In genomic region chr10:112271982-112272381, GRCh38 we compare ENCODE assay signal across 20 cellular contexts. TPM values are rescaled to one million over a fixed set of nuclear protein-coding genes. Genes with fewer than 3 reads are reported as not detected.
DNase-seq lines count a peak whose midpoint lies in the region; ATAC-seq and TF ChIP-seq lines count a peak whose summit lies in the region.
"Had no signal": no experiment of that assay in that cellular context is flagged by ENCODE, and none has a peak within 500 bp of the region (broad histone marks: within the 10 kb centered on the region; RNA-seq: fewer than 3 reads in every experiment).

No MANE protein-coding gene starts in this region.

- no peak overlapping the region for H3K18ac ChIP-seq in neuronal stem cell (ENCODE audit: low read length)

- no peaks in the 10 kb centered on the region for H3K79me2 ChIP-seq in GM23338 (replicated peaks; ENCODE audit: insufficient read depth)

- H3F3A ChIP-seq in GM23338 (replicated peaks; ENCODE audit: low read depth), result no peaks in the 10 kb centered on the region

- no peak for ATAC-seq in GM23338
- ATAC-seq: esophagus mucosa had no signal

- no peaks in the 10 kb centered on the region for H4K20me1 ChIP-seq in GM23338 (replicated peaks; ENCODE audit: insufficient read depth)

- no peak overlapping the region for H3K27ac ChIP-seq in GM23338 (ENCODE audit: low read depth)
- no peak overlapping the region for H3K27ac ChIP-seq in neuronal stem cell (replicated peaks; ENCODE audit: low read length)
- H3K27ac ChIP-seq: testis had no signal

- no peak overlapping the region for H4K91ac ChIP-seq in neuronal stem cell (ENCODE audit: low read depth, low read length, poor library complexity)

- no peak overlapping the region for H3K4ac ChIP-seq in neuronal stem cell (ENCODE audit: low read length)

- H4K8ac ChIP-seq in neuronal stem cell (ENCODE audit: low read depth, low read length), result no peak overlapping the region

- no CpG with 5 or more reads among the region's 3 CpGs for WGBS in neuronal stem cell (ENCODE audit: extremely low coverage in 2 of 2, insufficient read length in 2 of 2, insufficient replicate concordance in 1 of 2), 2 donors

- H3K9me2 ChIP-seq in GM23338 (ENCODE audit: insufficient read depth), result peaks cover 7% of the 10 kb centered on the region; the same call in 1 of the 2 replicates

- no peak overlapping the region for H2AK5ac ChIP-seq in neuronal stem cell (ENCODE audit: low read depth, low read length)

- H3K4me3 ChIP-seq in GM23338 (no peak overlapping the region), adipocyte (ENCODE audit: low read length) (no peak overlapping the region), fibroblast of pulmonary artery (replicated peaks; ENCODE audit: low read depth, low read length) (no peak overlapping the region), neuronal stem cell (ENCODE audit: low read length in 2 of 2) (no peak overlapping the region)
- H3K4me3 ChIP-seq: testis had no signal

- DNase-seq in GM23338 (ENCODE audit: low spot score), result no peak
- peak; percentile 42 for DNase-seq in adipocyte (ENCODE audit: low read depth)
- DNase-seq in fibroblast of pulmonary artery (ENCODE audit: low read depth), result peak; percentile 10
- peak; percentile 56 for DNase-seq in stromal cell of bone marrow (ENCODE audit: low read depth)
- no peak for DNase-seq in DMS79 treated with DMSO at 0.1 percent for 48 hours (lab: John Stamatoyannopoulos, UW)
- DNase-seq in neuronal stem cell (ENCODE audit: low spot score), result no peak
- no peak for DNase-seq in NCI-H748 (lab: John Stamatoyannopoulos, UW; ENCODE audit: unreplicated experiment)
- DNase-seq: activated effector memory CD4-positive, alpha-beta T cell treated with Interleukin-2 at 50 U/mL for 16 hours; anterior cingulate cortex; CD4-positive, alpha-beta T cell; DMS79; H7; NCI-H2081 treated with DMSO at 0.1 percent for 48 hours; NCI-H774; stimulated activated CD4-positive, alpha-beta T cell treated with anti-CD3 and anti-CD28 coated beads, Interleukin-1b, Interleukin-23, amount 100 ng/mL, for 48 hours; testis had no signal

- H3K4me3 Mint-ChIP-seq in GM23338, result no peak overlapping the region
- H3K4me3 Mint-ChIP-seq: CD4-positive, alpha-beta T cell; dendritic cell treated with granulocyte-macrophage colony-stimulating factor and Interleukin-4, amounts not matched to agents 40 ng/mL and 50 ng/mL, for 4 days had no signal

- H3K23ac ChIP-seq in neuronal stem cell (ENCODE audit: low read depth, low read length, poor library complexity), result no peak overlapping the region

- H3K14ac ChIP-seq in neuronal stem cell (ENCODE audit: low read length), result no peak overlapping the region

- H3K9me3 Mint-ChIP-seq in GM23338, result no peaks in the 10 kb centered on the region; the same call in 2 of the 3 replicates
- H3K9me3 Mint-ChIP-seq: CD4-positive, alpha-beta T cell; dendritic cell treated with granulocyte-macrophage colony-stimulating factor and Interleukin-4, amounts not matched to agents 40 ng/mL and 50 ng/mL, for 4 days had no signal

- no peak overlapping the region for H2BK12ac ChIP-seq in neuronal stem cell (ENCODE audit: low read length)

- H3K9me3 ChIP-seq in adipocyte (ENCODE audit: control insufficient read depth, low read length) (peaks cover 7% of the 10 kb centered on the region), neuronal stem cell (replicated peaks in 1 of 2; ENCODE audit: control insufficient read depth in 2 of 2, insufficient read depth in 1 of 2, low read depth in 1 of 2, low read length in 2 of 2) (peaks cover 0 to under 1% of the 10 kb centered on the region in 2 donors)
- H3K9me3 ChIP-seq: testis had no signal

- H2BK5ac ChIP-seq in neuronal stem cell (ENCODE audit: low read length), result no peak overlapping the region

- no peaks in the 10 kb centered on the region for H3K4me1 ChIP-seq in GM23338 (ENCODE audit: insufficient read depth)
- peaks cover 30% of the 10 kb centered on the region for H3K4me1 ChIP-seq in adipocyte (ENCODE audit: control insufficient read depth, insufficient read depth, low read length)
- H3K4me1 ChIP-seq in neuronal stem cell (ENCODE audit: control insufficient read depth in 2 of 2, insufficient read depth in 1 of 2, low read depth in 1 of 2, low read length in 2 of 2), result no peaks in the 10 kb centered on the region
- H3K4me1 ChIP-seq: testis had no signal

- H3K9ac ChIP-seq in adipocyte (ENCODE audit: low read length) (peak overlapping the region; percentile 42), neuronal stem cell (ENCODE audit: low read depth, low read length, poor library complexity) (no peak overlapping the region)

- no peaks in the 10 kb centered on the region for H3K79me1 ChIP-seq in neuronal stem cell (ENCODE audit: low read depth, low read length)

- no peak for TF ChIP-seq CTCF in GM23338 (conservative IDR thresholded peaks at IDR 0.05; ENCODE audit: low read depth in 2 of 2)
- no peak for TF ChIP-seq CTCF in fibroblast of pulmonary artery (IDR thresholded peaks at IDR 0.05; ENCODE audit: low read length, missing control alignments)

- H3K27ac Mint-ChIP-seq in GM23338, result no peak overlapping the region
- H3K27ac Mint-ChIP-seq: CD4-positive, alpha-beta T cell; dendritic cell treated with granulocyte-macrophage colony-stimulating factor and Interleukin-4, amounts not matched to agents 40 ng/mL and 50 ng/mL, for 4 days had no signal

- no peaks in the 10 kb centered on the region for H3K27me3 ChIP-seq in GM23338 (ENCODE audit: insufficient read depth)
- H3K27me3 ChIP-seq in adipocyte (replicated peaks; ENCODE audit: control insufficient read depth, insufficient read depth, low read length), result no peaks in the 10 kb centered on the region
- H3K27me3 ChIP-seq in neuronal stem cell (ENCODE audit: control insufficient read depth in 3 of 3, insufficient read depth in 3 of 3, low read depth in 1 of 3, low read length in 3 of 3), result no peaks in the 10 kb centered on the region
- H3K27me3 ChIP-seq: testis had no signal

- H3K27me3 Mint-ChIP-seq in GM23338 (ENCODE audit: insufficient read depth, low read depth, poor library complexity), result no peaks in the 10 kb centered on the region
- H3K27me3 Mint-ChIP-seq: CD4-positive, alpha-beta T cell had no signal

- no peak overlapping the region for H3K4me2 ChIP-seq in GM23338
- no peak overlapping the region for H3K4me2 ChIP-seq in neuronal stem cell (ENCODE audit: insufficient read depth, low read length, poor library complexity, severe bottlenecking)

- H3K4me1 Mint-ChIP-seq in GM23338, result no peaks in the 10 kb centered on the region

- H3K36me3 Mint-ChIP-seq in GM23338 (ENCODE audit: low read depth), result no peaks in the 10 kb centered on the region

- no peak overlapping the region for H2BK15ac ChIP-seq in neuronal stem cell (ENCODE audit: low read length)

- no peak overlapping the region for H2BK120ac ChIP-seq in neuronal stem cell (ENCODE audit: low read depth, low read length)

- H3K36me3 ChIP-seq in GM23338 (ENCODE audit: insufficient read depth) (no peaks in the 10 kb centered on the region), adipocyte (ENCODE audit: control insufficient read depth, insufficient read depth, low read length, severe bottlenecking) (no peaks in the 10 kb centered on the region), neuronal stem cell (replicated peaks in 1 of 2; ENCODE audit: control insufficient read depth in 2 of 2, insufficient read depth in 2 of 2, low read length in 2 of 2) (no peaks in the 10 kb centered on the region)

- peak overlapping the region; percentile 74; the same call in 1 of the 2 replicates for H2AFZ ChIP-seq in GM23338
- no peak overlapping the region for H2AFZ ChIP-seq in neuronal stem cell (ENCODE audit: low read length)

TF ChIP-seq in GM23338, 12 proteins besides CTCF, POLR2A, EP300 and RAD21 (continues in another document):
- TF ChIP-seq, protein P1, sequence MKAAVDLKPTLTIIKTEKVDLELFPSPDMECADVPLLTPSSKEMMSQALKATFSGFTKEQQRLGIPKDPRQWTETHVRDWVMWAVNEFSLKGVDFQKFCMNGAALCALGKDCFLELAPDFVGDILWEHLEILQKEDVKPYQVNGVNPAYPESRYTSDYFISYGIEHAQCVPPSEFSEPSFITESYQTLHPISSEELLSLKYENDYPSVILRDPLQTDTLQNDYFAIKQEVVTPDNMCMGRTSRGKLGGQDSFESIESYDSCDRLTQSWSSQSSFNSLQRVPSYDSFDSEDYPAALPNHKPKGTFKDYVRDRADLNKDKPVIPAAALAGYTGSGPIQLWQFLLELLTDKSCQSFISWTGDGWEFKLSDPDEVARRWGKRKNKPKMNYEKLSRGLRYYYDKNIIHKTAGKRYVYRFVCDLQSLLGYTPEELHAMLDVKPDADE (IDR thresholded peaks at IDR 0.05), result no peak
- no peak for TF ChIP-seq POLR2AphosphoS5 (IDR thresholded peaks at IDR 0.05; ENCODE audit: low read depth)
- TF ChIP-seq EZH2 (IDR thresholded peaks at IDR 0.05; ENCODE audit: low read depth, unreplicated experiment), result no peak
- TF ChIP-seq STAT1 (IDR thresholded peaks at IDR 0.05; ENCODE audit: unreplicated experiment), result no peak

RNA-seq across cellular contexts. Expression of gene TECTB, which starts 11.2 kb away (rescaled TPM):
- not detected in 2 replicates for total RNA-seq in GM23338 (2014; rRNA removed; shearing (Covaris generic))
- not detected in 2 replicates for polyA plus RNA-seq in GM23338 (2016; fragmentation: Nextera tagmentation; extraction: Ambion mirVana)
- not detected for polyA plus RNA-seq in neuronal stem cell (2013, experiment 1 of 2)
- not detected for polyA plus RNA-seq in neuronal stem cell (2013, experiment 2 of 2)
- total RNA-seq: CD4-positive, alpha-beta T cell; esophagus mucosa; H7; HT-29; lower leg skin had no signal

Comparison
In these comparisons a context has a peak if more than half of its experiments do, and no peak if none do; other contexts are left out.
1. DNase-seq: peak in adipocyte (single experiment), fibroblast of pulmonary artery (single experiment) and stromal cell of bone marrow (single experiment); none in GM23338 (single experiment), DMS79 treated with DMSO at 0.1 percent for 48 hours (single experiment), neuronal stem cell (single experiment) and NCI-H748 (single experiment).